19 cellular contexts compared by ENCODE assay signal in the genomic region with DNA sequence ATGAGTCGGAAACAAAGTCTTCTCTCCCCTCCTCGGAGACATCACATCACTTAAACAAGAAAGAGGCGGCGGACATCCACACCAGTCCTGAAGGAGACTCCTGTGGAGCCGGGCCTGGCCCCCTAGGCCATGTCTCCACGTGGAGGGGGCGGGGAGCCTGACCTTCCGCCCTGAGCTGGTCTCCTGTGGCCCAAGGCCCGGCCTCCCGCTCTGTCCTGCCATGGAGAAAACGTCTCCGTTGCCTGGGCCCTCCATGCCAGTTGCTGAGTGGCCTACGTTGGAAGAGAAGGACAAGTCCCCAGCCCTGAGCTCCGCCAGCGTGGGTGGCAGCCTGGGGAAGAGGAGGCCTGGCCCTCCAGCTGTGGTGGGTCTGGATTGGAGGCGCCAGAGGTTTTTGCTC. TPM values are rescaled to one million over a fixed set of nuclear protein-coding genes. Genes with fewer than 3 reads are reported as not detected.
A peak's percentile ranks its signal among the peaks of the same experiment; 100 is the strongest.
DNase-seq lines count a peak whose midpoint lies in the region; ATAC-seq and TF ChIP-seq lines count a peak whose summit lies in the region.
"Had no signal": no experiment of that assay in that cellular context is flagged by ENCODE, and none has a peak within 500 bp of the region (broad histone marks: within the 10 kb centered on the region; RNA-seq: fewer than 3 reads in every experiment).

No MANE protein-coding gene starts in this region.

- H3K27ac ChIP-seq in angular gyrus (ENCODE audit: low read depth, low read length): peak overlapping the region; percentile 96
- H3K27ac ChIP-seq in esophagus muscularis mucosa (replicated peaks in 1 of 4): peak overlapping the region; percentile 40 to 69 (median 50)
- H3K27ac ChIP-seq in ovary: peak overlapping the region; percentile 85 to 96
- H3K27ac ChIP-seq in testis: peak overlapping the region; percentile 48 to 71
- no peak overlapping the region for H3K27ac ChIP-seq in CD8-positive, alpha-beta memory T cell (ENCODE audit: low read depth, low read length)

- TF ChIP-seq POLR2A in esophagus muscularis mucosa (IDR thresholded peaks at IDR 0.05; ENCODE audit: low read depth) (no peak), ovary (IDR thresholded peaks at IDR 0.05) (no peak), testis (IDR thresholded peaks at IDR 0.05) (no peak)

- H3K4me3 Mint-ChIP-seq in stimulated activated naive CD8-positive, alpha-beta T cell treated with anti-CD3 and anti-CD28 coated beads, Interleukin-15, amount 100 ng/mL, for 72 hours: no peak overlapping the region
- no peak overlapping the region for H3K4me3 Mint-ChIP-seq in CD8-positive, alpha-beta memory T cell
- H3K4me3 Mint-ChIP-seq: B cell; CD4-positive, alpha-beta memory T cell had no signal

- CTCF ChIA-PET in CD8-positive, alpha-beta memory T cell (lab: Charles Lee): no interaction called here

- intact Hi-C loops in esophagus muscularis mucosa (cut with DNase I): no loop called here
- intact Hi-C loops in ovary (cut with DNase I): no loop called here
- intact Hi-C loops in testis (cut with DNase I; ENCODE audit: low total_unique reads): no loop called here

- H3K36me3 ChIP-seq in esophagus muscularis mucosa (peaks cover 28 to 69% (median 62%) of the 10 kb centered on the region in 4 donors), ovary (no peaks in the 10 kb centered on the region), testis (ENCODE audit: low read depth, missing control alignments) (no peaks in the 10 kb centered on the region), H7 (replicated peaks; ENCODE audit: control insufficient read depth, insufficient read depth, low read length) (peaks cover 1% of the 10 kb centered on the region)
- no peaks in the 10 kb centered on the region for H3K36me3 ChIP-seq in CD8-positive, alpha-beta memory T cell (ENCODE audit: insufficient read depth, low read length)
- H3K36me3 ChIP-seq: HAP-1 had no signal

- no peaks in the 10 kb centered on the region for H3K9me3 ChIP-seq in esophagus muscularis mucosa
- no peaks in the 10 kb centered on the region for H3K9me3 ChIP-seq in ovary
- H3K9me3 ChIP-seq in testis: no peaks in the 10 kb centered on the region
- H3K9me3 ChIP-seq in CD8-positive, alpha-beta memory T cell (ENCODE audit: low read length): no peaks in the 10 kb centered on the region
- H3K9me3 ChIP-seq: HAP-1 had no signal

- peak overlapping the region in 1 of 2 donors; percentile 80 for H3K27ac Mint-ChIP-seq in stimulated activated naive CD8-positive, alpha-beta T cell treated with anti-CD3 and anti-CD28 coated beads, Interleukin-15, amount 100 ng/mL, for 72 hours
- peak overlapping the region in 1 of 8 donors; percentile 36 for H3K27ac Mint-ChIP-seq in CD8-positive, alpha-beta memory T cell
- H3K27ac Mint-ChIP-seq: B cell had no signal

- 77% methylated on average over 10 of the region's 16 CpGs for WGBS in esophagus muscularis mucosa
- WGBS in ovary, 3 donors: 75 to 84% (median 80%) methylated on average over 16 of the region's 16 CpGs
- 80 to 86% methylated on average over 2 to 16 of the region's 16 CpGs for WGBS in testis, 2 donors

- H3K27me3 ChIP-seq in esophagus muscularis mucosa: no peaks in the 10 kb centered on the region
- no peaks in the 10 kb centered on the region for H3K27me3 ChIP-seq in ovary
- no peaks in the 10 kb centered on the region for H3K27me3 ChIP-seq in testis
- no peaks in the 10 kb centered on the region for H3K27me3 ChIP-seq in CD8-positive, alpha-beta memory T cell (ENCODE audit: insufficient read depth, low read length, poor library complexity, severe bottlenecking)
- H3K27me3 ChIP-seq in H7 (ENCODE audit: control insufficient read depth, insufficient read depth, low read length): no peaks in the 10 kb centered on the region

- peaks cover 0 to 20% (median 0%) of the 10 kb centered on the region in 3 donors for H3K36me3 Mint-ChIP-seq in CD8-positive, alpha-beta memory T cell

- no peaks in the 10 kb centered on the region for H3K27me3 Mint-ChIP-seq in stimulated activated naive CD8-positive, alpha-beta T cell treated with anti-CD3 and anti-CD28 coated beads, Interleukin-15, amount 100 ng/mL, for 72 hours
- H3K27me3 Mint-ChIP-seq in CD8-positive, alpha-beta memory T cell: no peaks in the 10 kb centered on the region
- H3K27me3 Mint-ChIP-seq: B cell; CD4-positive, alpha-beta memory T cell had no signal

- POLR2A ChIA-PET in CD8-positive, alpha-beta memory T cell (lab: Charles Lee): no interaction called here

- TF ChIP-seq CTCF in esophagus muscularis mucosa (IDR thresholded peaks at IDR 0.05) (no peak), ovary (IDR thresholded peaks at IDR 0.05) (no peak), testis (IDR thresholded peaks at IDR 0.05) (no peak)

- H3K4me3 ChIP-seq in esophagus muscularis mucosa (no peak overlapping the region), ovary (no peak overlapping the region), testis (no peak overlapping the region), H7 (ENCODE audit: insufficient read depth, low read depth, low read length) (no peak overlapping the region)
- H3K4me3 ChIP-seq in CD8-positive, alpha-beta memory T cell (ENCODE audit: low read length): no peak overlapping the region
- H3K4me3 ChIP-seq: HAP-1 had no signal

- H3K4me1 ChIP-seq in esophagus muscularis mucosa (peaks cover 0 to 19% (median 9%) of the 10 kb centered on the region in 4 donors), ovary (ENCODE audit: insufficient read depth) (peaks cover 19% of the 10 kb centered on the region), testis (no peaks in the 10 kb centered on the region)
- peaks cover 4% of the 10 kb centered on the region for H3K4me1 ChIP-seq in CD8-positive, alpha-beta memory T cell (ENCODE audit: insufficient read depth, low read length)

- peaks cover 2% of the 10 kb centered on the region for H3K4me1 Mint-ChIP-seq in stimulated activated naive CD8-positive, alpha-beta T cell treated with anti-CD3 and anti-CD28 coated beads, Interleukin-15, amount 100 ng/mL, for 72 hours
- H3K4me1 Mint-ChIP-seq in CD8-positive, alpha-beta memory T cell: peaks cover 1 to 2% (median 1%) of the 10 kb centered on the region in 3 donors

- no peak for TF ChIP-seq EP300 in esophagus muscularis mucosa (IDR thresholded peaks at IDR 0.05)
- no peak for TF ChIP-seq EP300 in ovary (IDR thresholded peaks at IDR 0.05)

- no peaks in the 10 kb centered on the region for H3K9me3 Mint-ChIP-seq in stimulated activated naive CD8-positive, alpha-beta T cell treated with anti-CD3 and anti-CD28 coated beads, Interleukin-15, amount 100 ng/mL, for 72 hours
- H3K9me3 Mint-ChIP-seq in CD8-positive, alpha-beta memory T cell: no peaks in the 10 kb centered on the region
- H3K9me3 Mint-ChIP-seq: CD4-positive, alpha-beta memory T cell had no signal

- no peak for ATAC-seq in stimulated activated naive CD8-positive, alpha-beta T cell treated with anti-CD3 and anti-CD28 coated beads, Interleukin-15, amount 100 ng/mL, for 72 hours

- no peak for DNase-seq in esophagus muscularis mucosa (ENCODE audit: extremely low spot score)
- DNase-seq in ovary: peak in 1 of 5 donors; percentile 57
- no peak for DNase-seq in testis
- no peak for DNase-seq in stimulated activated naive CD8-positive, alpha-beta T cell treated with anti-CD3 and anti-CD28 coated beads, Interleukin-15, amount 100 ng/mL, for 72 hours
- DNase-seq in CD8-positive, alpha-beta memory T cell: no peak
- no peak for DNase-seq in H7
- DNase-seq: 8988T; CD4-positive, alpha-beta memory T cell; COR-L47; DMS153; DMS79 treated with DMSO at 0.1 percent for 48 hours; GDM1; GOT3; IMR-90; KBM-7 had no signal

RNA-seq across cellular contexts. Expression of a gene that starts 5.5 kb away (rescaled TPM):
- total RNA-seq in esophagus muscularis mucosa (10 to 100 TPM; 28.7 to 45.0 (median 34.2) TPM), ovary (10 to 100 TPM; 19.2 to 39.1 (median 34.3) TPM), testis (10 to 100 TPM; 52.8 to 57.5 TPM)
- polyA plus RNA-seq in ovary (10 to 100 TPM in 1 of 2 donors, 1 to 10 TPM in 1; 2.7 to 28.8 TPM), testis (ENCODE audit: insufficient read depth, low read depth, low replicate concordance) (26.9 TPM)
- total RNA-seq in CD8-positive, alpha-beta memory T cell: 10 to 100 TPM; 37.2 to 39.5 TPM
- 16.8 TPM for polyA plus RNA-seq in CD8-positive, alpha-beta memory T cell
- 44.0 and 46.4 TPM in 2 replicates for total RNA-seq in H7 (2014; rRNA removed; shearing (Covaris generic))

RNA-seq across cellular contexts. Expression of a gene that starts 25.4 kb away (rescaled TPM):
- total RNA-seq in esophagus muscularis mucosa (10 to 100 TPM in 1 of 4 donors, 1 to 10 TPM in 3; 4.8 to 17.2 (median 7.7) TPM), ovary (1 to 10 TPM; 1.1 to 3.7 (median 1.8) TPM), testis (1 to 10 TPM; 1.3 to 3.2 TPM)
- polyA plus RNA-seq in ovary (1 to 10 TPM; 1.3 to 1.5 TPM), testis (ENCODE audit: insufficient read depth, low read depth, low replicate concordance) (1.8 TPM)
- 1 to 10 TPM; 1.5 to 2.4 TPM for total RNA-seq in CD8-positive, alpha-beta memory T cell
- 7.6 TPM for polyA plus RNA-seq in CD8-positive, alpha-beta memory T cell
- 0.18 and 0.45 TPM in 2 replicates for total RNA-seq in H7 (2014; rRNA removed; shearing (Covaris generic))
- total RNA-seq: HT-29 had no signal

RNA-seq across cellular contexts. Expression of a gene that starts 46.8 kb away (rescaled TPM):
- 10 to 100 TPM in 1 of 4 donors, 1 to 10 TPM in 3; 4.1 to 17.5 (median 4.9) TPM for total RNA-seq in esophagus muscularis mucosa
- under 1 TPM; 0.11 to 0.66 (median 0.35) TPM for total RNA-seq in ovary
- 1 to 10 TPM in 1 of 2 donors, under 1 TPM in 1; 0.52 to 3.3 TPM for polyA plus RNA-seq in ovary
- under 1 TPM; 0.50 to 0.87 TPM for total RNA-seq in testis
- polyA plus RNA-seq in testis (ENCODE audit: insufficient read depth, low read depth, low replicate concordance): 1.5 TPM
- under 1 TPM; 0.33 to 0.46 TPM for total RNA-seq in CD8-positive, alpha-beta memory T cell
- polyA plus RNA-seq in CD8-positive, alpha-beta memory T cell: 1.8 TPM
- total RNA-seq in H7 (2014; rRNA removed; shearing (Covaris generic)): 0.11 and 0.21 TPM in 2 replicates
- total RNA-seq: HT-29 had no signal

RNA-seq across cellular contexts. Expression of a gene that starts 59.4 kb away (rescaled TPM):
- total RNA-seq in esophagus muscularis mucosa: 100 to 1,000 TPM; 136 to 202 (median 161) TPM
- total RNA-seq in ovary: 100 to 1,000 TPM in 1 of 7 donors, 10 to 100 TPM in 6; 44.5 to 109 (median 60.3) TPM
- 10 to 100 TPM; 33.2 to 71.0 TPM for polyA plus RNA-seq in ovary
- total RNA-seq in testis: 100 to 1,000 TPM; 108 to 129 TPM
- polyA plus RNA-seq in testis (ENCODE audit: insufficient read depth, low read depth, low replicate concordance): 66.2 TPM
- 10 to 100 TPM; 44.0 to 50.6 TPM for total RNA-seq in CD8-positive, alpha-beta memory T cell
- 54.2 TPM for polyA plus RNA-seq in CD8-positive, alpha-beta memory T cell
- total RNA-seq in H7 (2014; rRNA removed; shearing (Covaris generic)): 109 and 124 TPM in 2 replicates
